8 cellular contexts compared by ENCODE assay signal in genomic region chr15:80695099-80695910, GRCh38. TPM values are rescaled to one million over a fixed set of nuclear protein-coding genes. Genes with fewer than 3 reads are reported as not detected.
DNase-seq lines count a peak whose midpoint lies in the region; ATAC-seq and TF ChIP-seq lines count a peak whose summit lies in the region.

Gene ABHD17C, plus strand, starts transcription at chr15:80695310. Its CDS starts 120 bp downstream, at chr15:80695430.

- DNase-seq in CD14-positive monocyte (ENCODE audit: low spot score) (no peak), SHP77 treated with DMSO at 0.1 percent for 48 hours (lab: John Stamatoyannopoulos, UW) (peak; percentile 5), cardiac muscle cell (ENCODE audit: low read depth in 1 of 2, low spot score in 1 of 2) (peak; percentile 74 to 79), osteocyte (ENCODE audit: extremely low spot score, unreplicated experiment) (peak; percentile 88), DMS153 (lab: John Stamatoyannopoulos, UW) (no peak)
- peak; percentile 69 for DNase-seq in activated naive CD8-positive, alpha-beta T cell treated with anti-CD3 and anti-CD28 coated beads, Interleukin-2, amount 10 ng/mL, durations not matched to agents 7 days and 5 days

- H3K9me3 ChIP-seq in cardiac muscle cell (ENCODE audit: low read depth) = no peaks in the 10 kb centered on the region

- H3K27ac Mint-ChIP-seq in CD14-positive monocyte (peak within 1 kb of the TSS in 5 of 7 donors; percentile 33 to 82 (median 68)), osteocyte (ENCODE audit: unreplicated experiment) (peak within 1 kb of the TSS; percentile 77)
- H3K27ac Mint-ChIP-seq in activated naive CD8-positive, alpha-beta T cell treated with anti-CD3 and anti-CD28 coated beads, Interleukin-2, amount 10 ng/mL, durations not matched to agents 7 days and 5 days = peak within 1 kb of the TSS; percentile 68

- no peaks in the 10 kb centered on the region for H3K36me3 Mint-ChIP-seq in CD14-positive monocyte
- peaks cover 3% of the 10 kb centered on the region for H3K36me3 Mint-ChIP-seq in activated naive CD8-positive, alpha-beta T cell treated with anti-CD3 and anti-CD28 coated beads, Interleukin-2, amount 10 ng/mL, durations not matched to agents 7 days and 5 days
- H3K36me3 Mint-ChIP-seq in osteocyte (ENCODE audit: unreplicated experiment) = peaks cover 18% of the 10 kb centered on the region

- POLR2A ChIA-PET in activated naive CD8-positive, alpha-beta T cell treated with anti-CD3 and anti-CD28 coated beads, Interleukin-2, amount 10 ng/mL, durations not matched to agents 7 days and 5 days (lab: Charles Lee) = no interaction called here

- H3K4me1 ChIP-seq in cardiac muscle cell (ENCODE audit: low read depth) = no peaks in the 10 kb centered on the region

- peak within 1 kb of the TSS; percentile 97 for H3K4me3 Mint-ChIP-seq in CD14-positive monocyte
- peak within 1 kb of the TSS; percentile 85 for H3K4me3 Mint-ChIP-seq in activated naive CD8-positive, alpha-beta T cell treated with anti-CD3 and anti-CD28 coated beads, Interleukin-2, amount 10 ng/mL, durations not matched to agents 7 days and 5 days
- H3K4me3 Mint-ChIP-seq in osteocyte (ENCODE audit: unreplicated experiment) = peak within 1 kb of the TSS; percentile 85

- peak within 1 kb of the TSS; percentile 94 for H3K4me3 ChIP-seq in cardiac muscle cell

- TF ChIP-seq CTCF in CD14-positive monocyte (IDR thresholded peaks at IDR 0.05) (no peak), cardiac muscle cell (IDR thresholded peaks at IDR 0.05; ENCODE audit: low read depth, low read length) (no peak), osteocyte (IDR thresholded peaks at IDR 0.05) (no peak)

- no peak within 1 kb of the TSS for H3K27ac ChIP-seq in cardiac muscle cell

- intact Hi-C loops in CD14-positive monocyte (cut with micrococcal nuclease) = loop anchor here in 1 of 2 donors (5.0 kb wide), 1 partner anchor 82 kb away; the partner anchor contains the start of gene CEMIP

- H3K27me3 ChIP-seq in cardiac muscle cell = peaks cover 20% of the 10 kb centered on the region

- H3K4me1 Mint-ChIP-seq in CD14-positive monocyte (peaks cover 21% of the 10 kb centered on the region), osteocyte (ENCODE audit: unreplicated experiment) (peaks cover 44% of the 10 kb centered on the region)
- peaks cover 11% of the 10 kb centered on the region for H3K4me1 Mint-ChIP-seq in activated naive CD8-positive, alpha-beta T cell treated with anti-CD3 and anti-CD28 coated beads, Interleukin-2, amount 10 ng/mL, durations not matched to agents 7 days and 5 days

- ATAC-seq in GM19395 (IDR thresholded peaks at IDR 0.05; ENCODE audit: unreplicated experiment) = peak; percentile 67
- ATAC-seq in HG03520 (IDR thresholded peaks at IDR 0.05; ENCODE audit: unreplicated experiment) = peak; percentile 59
- ATAC-seq in activated naive CD8-positive, alpha-beta T cell treated with anti-CD3 and anti-CD28 coated beads, Interleukin-2, amount 10 ng/mL, durations not matched to agents 7 days and 5 days (ENCODE audit: low read depth) = peak; percentile 80

- H3K36me3 ChIP-seq in cardiac muscle cell = no peaks in the 10 kb centered on the region

- no peaks in the 10 kb centered on the region for H3K9me3 Mint-ChIP-seq in CD14-positive monocyte
- peaks cover 1% of the 10 kb centered on the region for H3K9me3 Mint-ChIP-seq in activated naive CD8-positive, alpha-beta T cell treated with anti-CD3 and anti-CD28 coated beads, Interleukin-2, amount 10 ng/mL, durations not matched to agents 7 days and 5 days
- no peaks in the 10 kb centered on the region for H3K9me3 Mint-ChIP-seq in osteocyte (ENCODE audit: unreplicated experiment)

- peaks cover 10 to 12% (median 11%) of the 10 kb centered on the region in 3 donors for H3K27me3 Mint-ChIP-seq in CD14-positive monocyte (ENCODE audit: low read depth in 3 of 3)
- peaks cover 50% of the 10 kb centered on the region for H3K27me3 Mint-ChIP-seq in activated naive CD8-positive, alpha-beta T cell treated with anti-CD3 and anti-CD28 coated beads, Interleukin-2, amount 10 ng/mL, durations not matched to agents 7 days and 5 days
- H3K27me3 Mint-ChIP-seq in osteocyte (ENCODE audit: unreplicated experiment) = no peaks in the 10 kb centered on the region

RNA-seq across cellular contexts. Expression of gene ABHD17C, which starts in this region (rescaled TPM):
- polyA plus RNA-seq in CD14-positive monocyte (under 1 TPM; 0.48 to 0.68 TPM), cardiac muscle cell (6.0 and 12.9 TPM in 2 replicates)
- total RNA-seq in activated naive CD8-positive, alpha-beta T cell treated with anti-CD3 and anti-CD28 coated beads, Interleukin-2, amount 10 ng/mL, durations not matched to agents 7 days and 5 days = 1 to 10 TPM; 1.6 to 2.1 TPM
- total RNA-seq in cardiac muscle cell (1.4 and 1.7 TPM in 2 replicates), osteocyte (14.4 and 17.7 TPM in 2 replicates)

Comparison
In these comparisons a context has a peak if more than half of its experiments do, and no peak if none do; other contexts are left out.
1. DNase-seq: peak in SHP77 treated with DMSO at 0.1 percent for 48 hours (single experiment), activated naive CD8-positive, alpha-beta T cell treated with anti-CD3 and anti-CD28 coated beads, Interleukin-2, amount 10 ng/mL, durations not matched to agents 7 days and 5 days (single experiment), cardiac muscle cell (2 of 2) and osteocyte (single experiment); none in CD14-positive monocyte (single experiment) and DMS153 (single experiment).
2. Peak in every context shown above with its lines, with median percentiles within 50 percentile points of each other: H3K27ac Mint-ChIP-seq, H3K4me3 Mint-ChIP-seq and ATAC-seq.